23 cellular contexts compared by ENCODE assay signal in the genomic region with DNA sequence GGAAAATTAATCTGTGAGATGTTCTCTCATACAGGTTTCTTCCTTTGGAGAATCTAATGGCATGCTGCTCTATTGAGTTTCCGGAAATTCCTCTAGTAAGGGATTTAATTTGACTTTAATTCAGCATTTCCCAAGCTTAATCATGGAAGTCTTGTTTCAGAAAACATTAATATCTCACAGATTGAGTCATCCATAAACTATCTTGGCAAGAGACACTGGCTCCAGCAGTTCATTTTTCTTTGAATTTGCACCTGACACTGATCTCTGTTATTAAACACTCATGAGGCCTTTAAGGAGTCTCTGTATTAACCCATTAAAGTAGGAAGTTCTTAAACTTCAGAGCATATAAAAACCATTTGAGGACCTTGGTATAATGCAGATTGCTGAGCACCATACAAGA. TPM values are rescaled to one million over a fixed set of nuclear protein-coding genes. Genes with fewer than 3 reads are reported as not detected.
DNase-seq lines count a peak whose midpoint lies in the region; ATAC-seq, FAIRE-seq and TF ChIP-seq lines count a peak whose summit lies in the region.
"Had no signal": no experiment of that assay in that cellular context is flagged by ENCODE, and none has a peak within 500 bp of the region (broad histone marks: within the 10 kb centered on the region; RNA-seq: fewer than 3 reads in every experiment).

No MANE protein-coding gene starts in this region.

- DNase-seq in Caki2 (ENCODE audit: low read depth) (peak; percentile 70), RCC 7860 (ENCODE audit: low spot score) (peak; percentile 32), epithelial cell of proximal tubule (ENCODE audit: low read depth) (peak; percentile 73), natural killer cell (no peak)
- no peak for DNase-seq in activated CD4-positive, alpha-beta T cell treated with anti-CD3 and anti-CD28 coated beads for 36 hours
- DNase-seq: activated CD4-positive, alpha-beta T cell treated with anti-CD3 and anti-CD28 coated beads for 1 hour; activated gamma-delta T cell; anterior cingulate cortex; left ventricle myocardium inferior; NCI-H1048; NCI-H2029 treated with DMSO at 0.1 percent for 48 hours; NCI-H526; stimulated activated CD4-positive, alpha-beta T cell treated with anti-CD3 and anti-CD28 coated beads, Interleukin-2, amount 100 ng/mL, for 48 hours had no signal

- POLR2A ChIA-PET in activated CD4-positive, alpha-beta T cell treated with anti-CD3 and anti-CD28 coated beads for 36 hours (lab: Charles Lee) = no interaction called here

- in situ Hi-C loops in Caki2 (cut with HindIII; ENCODE audit: low pct_unique_long_range_greater_than_20kb, low sequenced_read_pairs) = no loop called here

- intact Hi-C loops in natural killer cell (cut with micrococcal nuclease) = no loop called here
- intact Hi-C loops in activated CD4-positive, alpha-beta T cell treated with anti-CD3 and anti-CD28 coated beads for 36 hours (cut with DNase I, micrococcal nuclease) = loop anchor here in 1 of 2 experiments (5.0 kb wide), 1 partner anchor 270 kb away; no protein-coding TSS in a partner anchor

- H3K4me3 Mint-ChIP-seq in nephron (peak overlapping the region in 1 of 3 experiments; percentile 12), natural killer cell (no peak overlapping the region)
- H3K4me3 Mint-ChIP-seq in activated CD4-positive, alpha-beta T cell treated with anti-CD3 and anti-CD28 coated beads for 36 hours = no peak overlapping the region
- H3K4me3 Mint-ChIP-seq: dendritic cell treated with granulocyte-macrophage colony-stimulating factor and Interleukin-4, amounts not matched to agents 40 ng/mL and 50 ng/mL, for 4 days had no signal

- CTCF ChIA-PET in activated CD4-positive, alpha-beta T cell treated with anti-CD3 and anti-CD28 coated beads for 36 hours (lab: Charles Lee) = interaction anchor here (0.6 kb wide), 1 partner anchor 274 kb away, joined by 3 read pairs; no protein-coding TSS in a partner anchor

- H3K4me3 ChIP-seq in epithelial cell of proximal tubule (ENCODE audit: low read depth, low read length) = no peak overlapping the region
- H3K4me3 ChIP-seq: esophagus muscularis mucosa, left ventricle myocardium inferior, SJSA1 had no signal

- no peaks in the 10 kb centered on the region for H3K36me3 Mint-ChIP-seq in nephron (ENCODE audit: low read depth)
- H3K36me3 Mint-ChIP-seq in natural killer cell = no peaks in the 10 kb centered on the region
- no peaks in the 10 kb centered on the region for H3K36me3 Mint-ChIP-seq in activated CD4-positive, alpha-beta T cell treated with anti-CD3 and anti-CD28 coated beads for 36 hours (ENCODE audit: low read depth)

- peak; percentile 76 for FAIRE-seq in RCC 7860 (lab: Jason Lieb, UNC)
- FAIRE-seq: G401.6, GM12891, H1, urothelium cell line had no signal

- H3K27me3 Mint-ChIP-seq in nephron (ENCODE audit: low read depth) = peaks cover 3% of the 10 kb centered on the region
- peaks cover 16 to 23% of the 10 kb centered on the region in 2 donors for H3K27me3 Mint-ChIP-seq in natural killer cell (ENCODE audit: low read depth in 2 of 2)
- H3K27me3 Mint-ChIP-seq in activated CD4-positive, alpha-beta T cell treated with anti-CD3 and anti-CD28 coated beads for 36 hours = peaks cover 42% of the 10 kb centered on the region

- peaks cover 23% of the 10 kb centered on the region for H3K4me1 Mint-ChIP-seq in nephron
- H3K4me1 Mint-ChIP-seq in natural killer cell = peaks cover 4 to 15% of the 10 kb centered on the region in 2 donors
- peaks cover 20% of the 10 kb centered on the region for H3K4me1 Mint-ChIP-seq in activated CD4-positive, alpha-beta T cell treated with anti-CD3 and anti-CD28 coated beads for 36 hours

- no peak for ATAC-seq in natural killer cell
- no peak for ATAC-seq in activated CD4-positive, alpha-beta T cell treated with anti-CD3 and anti-CD28 coated beads for 36 hours
- no peak for ATAC-seq in esophagus mucosa
- ATAC-seq in GM18519 (IDR thresholded peaks at IDR 0.05; ENCODE audit: low FRiP score, unreplicated experiment) = no peak

- no peaks in the 10 kb centered on the region for H3K9me3 Mint-ChIP-seq in nephron
- H3K9me3 Mint-ChIP-seq in natural killer cell = no peaks in the 10 kb centered on the region
- no peaks in the 10 kb centered on the region for H3K9me3 Mint-ChIP-seq in activated CD4-positive, alpha-beta T cell treated with anti-CD3 and anti-CD28 coated beads for 36 hours (ENCODE audit: low read depth)
- H3K9me3 Mint-ChIP-seq: dendritic cell treated with granulocyte-macrophage colony-stimulating factor and Interleukin-4, amounts not matched to agents 40 ng/mL and 50 ng/mL, for 4 days had no signal

- H3K27ac Mint-ChIP-seq in nephron (peak overlapping the region; percentile 38 to 79 (median 65)), natural killer cell (no peak overlapping the region)
- H3K27ac Mint-ChIP-seq in activated CD4-positive, alpha-beta T cell treated with anti-CD3 and anti-CD28 coated beads for 36 hours = no peak overlapping the region
- H3K27ac Mint-ChIP-seq: dendritic cell treated with granulocyte-macrophage colony-stimulating factor and Interleukin-4, amounts not matched to agents 40 ng/mL and 50 ng/mL, for 4 days had no signal

- no peak for TF ChIP-seq CTCF in epithelial cell of proximal tubule (conservative IDR thresholded peaks at IDR 0.05; ENCODE audit: low read depth, low read length)
- TF ChIP-seq CTCF in nephron (IDR thresholded peaks at IDR 0.05; ENCODE audit: unreplicated experiment in 3 of 3) = no peak
- TF ChIP-seq CTCF in natural killer cell (IDR thresholded peaks at IDR 0.05) = no peak

RNA-seq across cellular contexts. Expression of a gene that starts 3.7 kb away (rescaled TPM):
- total RNA-seq in Caki2 (2014; rRNA removed; shearing (Covaris generic); ENCODE audit: low replicate concordance) = 49.8 and 56.5 TPM in 2 replicates
- total RNA-seq in epithelial cell of proximal tubule (58.6 and 121 TPM in 2 replicates), natural killer cell (10 to 100 TPM in 1 of 3 donors, under 1 TPM in 1, not detected in 1; 0.39 to 12.8 TPM), esophagus mucosa (16.3 TPM)
- total RNA-seq in activated CD4-positive, alpha-beta T cell treated with anti-CD3 and anti-CD28 coated beads for 36 hours = under 1 TPM in 1 of 2 experiments, not detected in 1; 0.07 TPM

Comparison
In these comparisons a context has a peak if more than half of its experiments do, and no peak if none do; other contexts are left out.
1. DNase-seq: peak in Caki2 (single experiment), RCC 7860 (single experiment) and epithelial cell of proximal tubule (single experiment); none in natural killer cell (single experiment) and activated CD4-positive, alpha-beta T cell treated with anti-CD3 and anti-CD28 coated beads for 36 hours (single experiment).
2. H3K27ac Mint-ChIP-seq: peak in nephron (3 of 3); none in natural killer cell (0 of 2) and activated CD4-positive, alpha-beta T cell treated with anti-CD3 and anti-CD28 coated beads for 36 hours (single experiment).